ENCODE assay signal across 8 cellular contexts in genomic region chrX:30971761-30972603, GRCh38.
DNase-seq lines count a peak whose midpoint lies in the region; ATAC-seq and TF ChIP-seq lines count a peak whose summit lies in the region.

No MANE protein-coding gene starts in this region.

- 6 to 18% methylated on average over 10 of the region's 10 CpGs for WGBS in tibial nerve, 2 donors

- peaks cover 0 to 6% (median 0%) of the 10 kb centered on the region in 3 donors for H3K4me1 Mint-ChIP-seq in IgD-negative memory B cell

- H3K9ac ChIP-seq in SU-DHL-6 (ENCODE audit: low read length) = peak overlapping the region; percentile 32; the same call in 1 of the 2 replicates

- TF ChIP-seq EP300 in tibial nerve (IDR thresholded peaks at IDR 0.05) = no peak

- intact Hi-C loops in dorsolateral prefrontal cortex (cut with DNase I) = no loop called here

- peak overlapping the region in 3 of 4 donors; percentile 4 to 73 (median 53) for H3K4me3 Mint-ChIP-seq in IgD-negative memory B cell

- H3K9me3 ChIP-seq in SU-DHL-6 (ENCODE audit: insufficient read depth, low read length) (no peaks in the 10 kb centered on the region), tibial nerve (no peaks in the 10 kb centered on the region)

- H3K27me3 ChIP-seq in SU-DHL-6 (ENCODE audit: low read length) = no peaks in the 10 kb centered on the region
- H3K27me3 ChIP-seq in dorsolateral prefrontal cortex = peaks cover 0 to 68% (median 16%) of the 10 kb centered on the region in 45 donors
- peaks cover 0 to 10% of the 10 kb centered on the region in 2 donors for H3K27me3 ChIP-seq in tibial nerve

- no peak overlapping the region for H3K27ac Mint-ChIP-seq in IgD-negative memory B cell

- DNase-seq in activated CD4-positive, alpha-beta T cell treated with anti-CD3 and anti-CD28 coated beads for 4 hours = peak; percentile 1 to 9
- no peak for DNase-seq in activated CD4-positive, alpha-beta T cell treated with anti-CD3 and anti-CD28 coated beads for 1 hour
- peak in 3 of 10 donors; percentile 4 to 11 (median 4) for DNase-seq in dorsolateral prefrontal cortex
- peak; percentile 40 for DNase-seq in medulla oblongata (ENCODE audit: extremely low spot score)
- DNase-seq in tibial nerve (ENCODE audit: low spot score in 2 of 2) = no peak

- peaks cover 7% of the 10 kb centered on the region for H3K27me3 Mint-ChIP-seq in IgD-negative memory B cell

- no peaks in the 10 kb centered on the region for H3K4me1 ChIP-seq in tibial nerve

- peak; percentile 90 for ATAC-seq in GM21825 (IDR thresholded peaks at IDR 0.05; ENCODE audit: unreplicated experiment)

- no peaks in the 10 kb centered on the region for H3K36me3 Mint-ChIP-seq in IgD-negative memory B cell

- H2AFZ ChIP-seq in SU-DHL-6 (ENCODE audit: low read depth, low read length, severe bottlenecking) = peak overlapping the region; percentile 82

- TF ChIP-seq POLR2A in tibial nerve (IDR thresholded peaks at IDR 0.05) = no peak

- H3K4me2 ChIP-seq in SU-DHL-6 (ENCODE audit: low read depth, low read length, poor library complexity, severe bottlenecking) = peak overlapping the region; percentile 56

- no peaks in the 10 kb centered on the region for H4K20me1 ChIP-seq in SU-DHL-6 (ENCODE audit: low read depth, low read length)

- H3K4me3 ChIP-seq in SU-DHL-6 (ENCODE audit: insufficient read depth, low read length, poor library complexity, severe bottlenecking) = no peak overlapping the region
- peak overlapping the region in 24 of 59 donors; percentile 5 to 51 (median 21) for H3K4me3 ChIP-seq in dorsolateral prefrontal cortex
- H3K4me3 ChIP-seq in tibial nerve = peak overlapping the region in 2 of 4 donors; percentile 9 to 37

- H3F3A ChIP-seq in SU-DHL-6 (ENCODE audit: insufficient read depth) = no peaks in the 10 kb centered on the region

- H3K36me3 ChIP-seq in SU-DHL-6 (ENCODE audit: low read length) = no peaks in the 10 kb centered on the region
- H3K36me3 ChIP-seq in tibial nerve = no peaks in the 10 kb centered on the region

- peaks cover 0 to 2% (median 0%) of the 10 kb centered on the region in 3 donors for H3K9me3 Mint-ChIP-seq in IgD-negative memory B cell

- H3K9me2 ChIP-seq in SU-DHL-6 (replicated peaks; ENCODE audit: insufficient read depth, low read length) = no peaks in the 10 kb centered on the region

- TF ChIP-seq CTCF in SU-DHL-6 (IDR thresholded peaks at IDR 0.05; ENCODE audit: insufficient read depth, low read length, poor library complexity, severe bottlenecking) (peak; percentile 26), dorsolateral prefrontal cortex (IDR thresholded peaks at IDR 0.05 in 54 of 56, conservative IDR thresholded peaks at IDR 0.05 in 2 of 56; ENCODE audit: low read depth in 1 of 56, partially characterized antibody in 56 of 56) (peak in 55 of 56 donors; percentile 25 to 71 (median 57)), tibial nerve (IDR thresholded peaks at IDR 0.05) (peak; percentile 41 to 74 (median 55))

- H3K79me2 ChIP-seq in SU-DHL-6 (ENCODE audit: insufficient read depth, low read length) = no peaks in the 10 kb centered on the region

- H3K27ac ChIP-seq in SU-DHL-6 (ENCODE audit: low read depth, low read length) (no peak overlapping the region), dorsolateral prefrontal cortex (no peak overlapping the region), tibial nerve (no peak overlapping the region)

Comparison
In these comparisons a context has a peak if more than half of its experiments do, and no peak if none do; other contexts are left out.
1. DNase-seq: peak in activated CD4-positive, alpha-beta T cell treated with anti-CD3 and anti-CD28 coated beads for 4 hours (2 of 2) and medulla oblongata (single experiment); none in activated CD4-positive, alpha-beta T cell treated with anti-CD3 and anti-CD28 coated beads for 1 hour (single experiment) and tibial nerve (0 of 2).
2. Peak in every context shown above with its lines, with median percentiles within 50 percentile points of each other: CTCF ChIP-seq.